ENCODE assay signal across 13 cellular contexts in the genomic region with DNA sequence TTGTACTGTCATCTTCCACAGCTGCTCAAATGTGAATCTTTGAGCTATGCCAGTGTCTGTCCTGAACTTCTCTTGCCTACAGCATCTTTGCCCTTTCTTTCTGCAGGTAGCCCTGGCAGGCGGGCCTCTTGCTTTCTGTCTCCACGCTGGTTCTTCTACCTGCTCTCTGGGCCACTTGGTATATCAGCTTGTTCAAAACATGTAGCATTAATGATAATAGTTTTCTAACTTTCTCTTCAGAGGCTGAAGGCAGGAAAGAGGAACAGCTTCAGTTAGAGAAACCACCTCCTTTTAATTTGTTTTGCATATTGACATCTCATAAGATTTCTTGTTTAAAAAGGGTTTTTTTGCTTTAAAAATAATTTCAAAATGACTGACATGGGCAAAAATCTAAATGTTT. TPM values are rescaled to one million over a fixed set of nuclear protein-coding genes. Genes with fewer than 3 reads are reported as not detected.
A peak's percentile ranks its signal among the peaks of the same experiment; 100 is the strongest.
DNase-seq lines count a peak whose midpoint lies in the region; ATAC-seq and TF ChIP-seq lines count a peak whose summit lies in the region.
"Had no signal": no experiment of that assay in that cellular context is flagged by ENCODE, and none has a peak within 500 bp of the region (broad histone marks: within the 10 kb centered on the region; RNA-seq: fewer than 3 reads in every experiment).

No MANE protein-coding gene starts in this region.

- ATAC-seq in activated T-helper 17 cell treated with anti-CD3 and anti-CD28 coated beads, Interleukin-2, amount 50 U/mL, for 72 hours (replicated peaks) = no peak
- no peak for ATAC-seq in HG03432 (IDR thresholded peaks at IDR 0.05; ENCODE audit: unreplicated experiment)
- ATAC-seq: lower lobe of right lung had no signal

- H3K27me3 ChIP-seq in DOHH2 (ENCODE audit: control insufficient read depth, low read length) = no peaks in the 10 kb centered on the region
- no peaks in the 10 kb centered on the region for H3K27me3 ChIP-seq in GM23248 (replicated peaks; ENCODE audit: insufficient read depth)
- no peaks in the 10 kb centered on the region for H3K27me3 ChIP-seq in neutrophil
- H3K27me3 ChIP-seq in testis = no peaks in the 10 kb centered on the region

- no peaks in the 10 kb centered on the region for H4K20me1 ChIP-seq in DOHH2 (ENCODE audit: control insufficient read depth, insufficient read depth, low read depth, low read length)
- no peaks in the 10 kb centered on the region for H4K20me1 ChIP-seq in GM23248 (ENCODE audit: insufficient read depth)

- 65 to 67% methylated on average over 2 of the region's 2 CpGs for WGBS in GM23248 (ENCODE audit: low coverage in 1 of 2, low lambda C conversion rate in 2 of 2, missing lambda C conversion rate in 2 of 2), 2 experiments
- 87 to 94% methylated on average over 2 of the region's 2 CpGs for WGBS in testis, 2 donors

- H3F3A ChIP-seq in DOHH2 (ENCODE audit: control insufficient read depth, insufficient read depth) (0 out of 2 replicates have a peak, but pooled peaks cover 2% of the 10 kb centered on the region), GM23248 (ENCODE audit: insufficient read depth) (no peaks in the 10 kb centered on the region)

- H3K4me3 Mint-ChIP-seq in activated T-helper 17 cell treated with anti-CD3 and anti-CD28 coated beads, Interleukin-2, amount 50 U/mL, for 72 hours = peak overlapping the region; percentile 89

- H3K27ac ChIP-seq in DOHH2 (ENCODE audit: low read depth, low read length) (peak overlapping the region; percentile 20; the same call in 1 of the 2 replicates), GM23248 (no peak overlapping the region), neutrophil (peak overlapping the region; percentile 92), testis (no peak overlapping the region)

- peak overlapping the region; percentile 29 for H3K27ac Mint-ChIP-seq in activated T-helper 17 cell treated with anti-CD3 and anti-CD28 coated beads, Interleukin-2, amount 50 U/mL, for 72 hours
- H3K27ac Mint-ChIP-seq: progenitor cell of endocrine pancreas had no signal

- H3K4me1 ChIP-seq in DOHH2 (ENCODE audit: control insufficient read depth, low read length) (peaks cover 25% of the 10 kb centered on the region), GM23248 (ENCODE audit: insufficient read depth) (peaks cover 1% of the 10 kb centered on the region), neutrophil (ENCODE audit: control insufficient read depth in 1 of 2, insufficient read depth in 1 of 2, low read depth in 1 of 2, low read length in 1 of 2) (peaks cover 27 to 49% of the 10 kb centered on the region in 2 experiments), testis (no peaks in the 10 kb centered on the region)
- H3K4me1 ChIP-seq: lower lobe of right lung had no signal

- in situ Hi-C loops in GM23248 (cut with MboI) = no loop called here

- TF ChIP-seq CTCF in DOHH2 (IDR thresholded peaks at IDR 0.05; ENCODE audit: low read depth, low read length, poor library complexity, severe bottlenecking) (no peak), neutrophil (IDR thresholded peaks at IDR 0.05) (no peak), testis (IDR thresholded peaks at IDR 0.05) (no peak)

- H3K9ac ChIP-seq in GM23248 = no peak overlapping the region

- DNase-seq in GM23248 (no peak), testis (no peak), posterior cingulate gyrus (no peak)
- DNase-seq: activated CD4-positive, CD25-positive, alpha-beta regulatory T cell treated with anti-CD3 and anti-CD28 coated beads, Interleukin-2, amount 50 U/mL, for 72 hours; DMS79; effector CD4-positive, alpha-beta T cell; lower lobe of right lung; NCI-H2171 had no signal

- H3K27me3 Mint-ChIP-seq in activated T-helper 17 cell treated with anti-CD3 and anti-CD28 coated beads, Interleukin-2, amount 50 U/mL, for 72 hours = no peaks in the 10 kb centered on the region

- H3K9me3 ChIP-seq in DOHH2 (ENCODE audit: control insufficient read depth, insufficient read depth, low read length) (no peaks in the 10 kb centered on the region), GM23248 (ENCODE audit: low read depth) (no peaks in the 10 kb centered on the region), neutrophil (no peaks in the 10 kb centered on the region), testis (no peaks in the 10 kb centered on the region)
- H3K9me3 ChIP-seq: lower lobe of right lung had no signal

- H3K4me2 ChIP-seq in DOHH2 (ENCODE audit: low read length) (peak overlapping the region; percentile 71), GM23248 (ENCODE audit: unreplicated experiment) (no peak overlapping the region)

- peak overlapping the region; percentile 55 for H3K4me3 ChIP-seq in DOHH2 (ENCODE audit: low read length)
- H3K4me3 ChIP-seq in GM23248 = no peak overlapping the region
- H3K4me3 ChIP-seq in neutrophil (ENCODE audit: low read depth in 1 of 2, low read length in 1 of 2) = peak overlapping the region; percentile 79 to 85
- no peak overlapping the region for H3K4me3 ChIP-seq in testis

- H3K36me3 ChIP-seq in DOHH2 (ENCODE audit: control insufficient read depth, low read length) (no peaks in the 10 kb centered on the region), GM23248 (ENCODE audit: low read depth) (no peaks in the 10 kb centered on the region), neutrophil (peaks cover 13% of the 10 kb centered on the region), testis (ENCODE audit: low read depth, missing control alignments) (no peaks in the 10 kb centered on the region)
- H3K36me3 ChIP-seq: lower lobe of right lung had no signal

- no peaks in the 10 kb centered on the region for H3K36me3 Mint-ChIP-seq in activated T-helper 17 cell treated with anti-CD3 and anti-CD28 coated beads, Interleukin-2, amount 50 U/mL, for 72 hours (ENCODE audit: low read depth)

- H3K4me1 Mint-ChIP-seq in activated T-helper 17 cell treated with anti-CD3 and anti-CD28 coated beads, Interleukin-2, amount 50 U/mL, for 72 hours = peaks cover 20% of the 10 kb centered on the region

- no peaks in the 10 kb centered on the region for H3K9me3 Mint-ChIP-seq in activated T-helper 17 cell treated with anti-CD3 and anti-CD28 coated beads, Interleukin-2, amount 50 U/mL, for 72 hours

- H3K79me2 ChIP-seq in DOHH2 (ENCODE audit: control insufficient read depth, low read length) (no peaks in the 10 kb centered on the region), GM23248 (ENCODE audit: insufficient read depth) (no peaks in the 10 kb centered on the region)

- 0 out of 2 replicates have a peak overlapping the region, but pooled peaks have one; percentile 80 for H2AFZ ChIP-seq in GM23248

- H3K9me2 ChIP-seq in DOHH2 (replicated peaks; ENCODE audit: control insufficient read depth, low read length) (no peaks in the 10 kb centered on the region; the same call in 1 of the 2 replicates), GM23248 (ENCODE audit: insufficient read depth) (no peaks in the 10 kb centered on the region)

- TF ChIP-seq POLR2A in testis (IDR thresholded peaks at IDR 0.05) = no peak

- intact Hi-C loops in testis (cut with DNase I; ENCODE audit: low total_unique reads) (no loop called here), posterior cingulate gyrus (cut with DNase I) (no loop called here)

RNA-seq across cellular contexts. Expression of a gene that starts 0.9 kb away (rescaled TPM):
- 3.8 and 4.8 TPM in 2 replicates for total RNA-seq in GM23248 (2014; rRNA removed; shearing (Covaris generic))
- polyA plus RNA-seq in GM23248 (2016; fragmentation: Nextera tagmentation; extraction: Ambion mirVana) (1.3 and 1.6 TPM in 2 replicates), testis (ENCODE audit: insufficient read depth, low read depth, low replicate concordance) (18.3 TPM)
- total RNA-seq in activated T-helper 17 cell treated with anti-CD3 and anti-CD28 coated beads, Interleukin-2, amount 50 U/mL, for 72 hours = under 1 TPM; 0.16 to 0.56 TPM
- 1 to 10 TPM; 2.0 to 8.4 TPM for total RNA-seq in testis
- total RNA-seq: progenitor cell of endocrine pancreas had no signal

Comparison
In these comparisons a context has a peak if more than half of its experiments do, and no peak if none do; other contexts are left out.
1. H3K27ac ChIP-seq: peak in DOHH2 (single experiment) and neutrophil (single experiment); none in GM23248 (single experiment) and testis (0 of 2).
2. H3K4me3 ChIP-seq: peak in DOHH2 (single experiment) and neutrophil (2 of 2); none in GM23248 (single experiment) and testis (0 of 2).